Comparison of ENCODE assay signal across 1 cellular context in genomic region chr17:3529817-3530741, GRCh38.
TF ChIP-seq lines count a peak whose summit lies in the region.

No MANE protein-coding gene starts in this region.

TF ChIP-seq in HepG2, 621 proteins besides CTCF, POLR2A, EP300 and RAD21 (continued from another document and continues in another):
- TF ChIP-seq ZSCAN5A (CRISPR knock-in tag; IDR thresholded peaks at IDR 0.05; ENCODE audit: borderline replicate concordance), result no peak
- TF ChIP-seq ZNF546 (CRISPR knock-in tag; conservative IDR thresholded peaks at IDR 0.05), result no peak
- TF ChIP-seq ELK4 (CRISPR knock-in tag; IDR thresholded peaks at IDR 0.05; ENCODE audit: borderline replicate concordance), result no peak
- TF ChIP-seq ZNF296 (CRISPR knock-in tag; conservative IDR thresholded peaks at IDR 0.05), result no peak
- TF ChIP-seq TBX2 (CRISPR knock-in tag; IDR thresholded peaks at IDR 0.05; ENCODE audit: borderline replicate concordance), result peak; percentile 74; the same call in 1 of the 2 replicates
- no peak for TF ChIP-seq CHD2 (IDR thresholded peaks at IDR 0.05; ENCODE audit: low read depth, low read length)
- TF ChIP-seq HNRNPLL (IDR thresholded peaks at IDR 0.05; ENCODE audit: low read depth, low read length, poor library complexity, severe bottlenecking), result peak; percentile 64
- TF ChIP-seq HNF4A (CRISPR knock-in tag; IDR thresholded peaks at IDR 0.05), result peak; percentile 71
- TF ChIP-seq ZNF143 (CRISPR knock-in tag; IDR thresholded peaks at IDR 0.05), result no peak
- no peak for TF ChIP-seq SRSF9 (IDR thresholded peaks at IDR 0.05; ENCODE audit: borderline replicate concordance, insufficient read depth, low read depth, low read length, poor library complexity, severe bottlenecking)
- no peak; the same call in 1 of the 2 replicates for TF ChIP-seq GATA4 (IDR thresholded peaks at IDR 0.05; ENCODE audit: borderline replicate concordance, low read depth)
- no peak for TF ChIP-seq HMGXB4 (CRISPR knock-in tag; IDR thresholded peaks at IDR 0.05; ENCODE audit: borderline replicate concordance in 1 of 2, low read depth in 1 of 2)
- TF ChIP-seq SMAD9 (CRISPR knock-in tag; IDR thresholded peaks at IDR 0.05), result no peak
- no peak for TF ChIP-seq ZNF510 (CRISPR knock-in tag; IDR thresholded peaks at IDR 0.05; ENCODE audit: low read depth)
- TF ChIP-seq ZNF124 (CRISPR knock-in tag; IDR thresholded peaks at IDR 0.05), result no peak
- TF ChIP-seq ZNF136 (CRISPR knock-in tag; IDR thresholded peaks at IDR 0.05; ENCODE audit: low read depth), result 0 out of 2 replicates have a peak, but pooled peaks have one; percentile 37
- TF ChIP-seq NFYC (CRISPR knock-in tag; IDR thresholded peaks at IDR 0.05), result no peak
- peak; percentile 34 for TF ChIP-seq YY1 (IDR thresholded peaks at IDR 0.05; ENCODE audit: insufficient read depth, insufficient replicate concordance, low read depth, low read length)
- TF ChIP-seq ZNF766 (CRISPR knock-in tag; IDR thresholded peaks at IDR 0.05; ENCODE audit: borderline replicate concordance), result no peak
- no peak for TF ChIP-seq CC2D1A (CRISPR knock-in tag; IDR thresholded peaks at IDR 0.05)
- no peak for TF ChIP-seq TBX3 (IDR thresholded peaks at IDR 0.05; ENCODE audit: borderline replicate concordance)
- TF ChIP-seq NCOR1 (IDR thresholded peaks at IDR 0.05; ENCODE audit: borderline replicate concordance, low read length), result no peak
- TF ChIP-seq POLR2AphosphoS2 (IDR thresholded peaks at IDR 0.05; ENCODE audit: low read depth, low read length), result no peak
- TF ChIP-seq NONO (IDR thresholded peaks at IDR 0.05), result no peak
- TF ChIP-seq NONO (CRISPR knock-in tag; conservative IDR thresholded peaks at IDR 0.05), result 0 out of 2 replicates have a peak, but pooled peaks have one; percentile 42
- no peak for TF ChIP-seq MTERF4 (CRISPR knock-in tag; IDR thresholded peaks at IDR 0.05)
- no peak for TF ChIP-seq PRDM4 (CRISPR knock-in tag; IDR thresholded peaks at IDR 0.05; ENCODE audit: borderline replicate concordance)
- TF ChIP-seq POGZ (CRISPR knock-in tag; IDR thresholded peaks at IDR 0.05), result no peak
- no peak for TF ChIP-seq FUBP1 (CRISPR knock-in tag; IDR thresholded peaks at IDR 0.05; ENCODE audit: borderline replicate concordance)
- no peak for TF ChIP-seq ZNF407 (CRISPR knock-in tag; IDR thresholded peaks at IDR 0.05; ENCODE audit: not compliant biosample characterization)
- no peak for TF ChIP-seq ZFP37 (CRISPR knock-in tag; IDR thresholded peaks at IDR 0.05; ENCODE audit: borderline replicate concordance)
- no peak for TF ChIP-seq ZNF230 (CRISPR knock-in tag; IDR thresholded peaks at IDR 0.05)
- peak; percentile 84; the same call in 1 of the 2 replicates for TF ChIP-seq PATZ1 (CRISPR knock-in tag; IDR thresholded peaks at IDR 0.05)
- TF ChIP-seq ZBTB2 (CRISPR knock-in tag; IDR thresholded peaks at IDR 0.05; ENCODE audit: low read depth), result no peak
- TF ChIP-seq ZBTB3 (CRISPR knock-in tag; IDR thresholded peaks at IDR 0.05; ENCODE audit: borderline replicate concordance, low read depth), result no peak
